ENCODE assay signal across 1 cellular context in the genomic region with DNA sequence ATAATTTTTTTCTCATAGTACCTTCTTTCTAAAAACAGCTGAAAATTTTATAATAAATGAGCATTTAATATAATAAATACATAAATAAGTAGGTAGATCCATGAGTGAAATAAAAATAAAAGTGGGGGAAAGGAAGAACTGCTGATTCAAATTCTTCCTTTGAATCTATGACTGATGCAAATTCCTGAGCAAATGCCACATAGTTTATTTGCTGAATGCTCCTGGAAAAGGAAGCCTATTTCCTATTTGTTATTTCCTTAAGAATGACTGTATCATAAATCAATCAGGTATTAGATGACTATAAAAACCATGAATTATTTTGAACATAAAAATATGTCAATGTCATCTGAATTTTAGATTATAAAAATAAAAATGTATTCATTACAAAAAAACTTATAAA.
A peak's percentile ranks its signal among the peaks of the same experiment; 100 is the strongest.
TF ChIP-seq lines count a peak whose summit lies in the region.

No MANE protein-coding gene starts in this region.

TF ChIP-seq in IMR-90, 13 proteins besides CTCF, POLR2A, EP300 and RAD21:
- TF ChIP-seq RFX5 (IDR thresholded peaks at IDR 0.05; ENCODE audit: low read depth, low read length) = no peak
- TF ChIP-seq MAFK (IDR thresholded peaks at IDR 0.05; ENCODE audit: low read depth, low read length) = peak; percentile 71
